In the genomic region with DNA sequence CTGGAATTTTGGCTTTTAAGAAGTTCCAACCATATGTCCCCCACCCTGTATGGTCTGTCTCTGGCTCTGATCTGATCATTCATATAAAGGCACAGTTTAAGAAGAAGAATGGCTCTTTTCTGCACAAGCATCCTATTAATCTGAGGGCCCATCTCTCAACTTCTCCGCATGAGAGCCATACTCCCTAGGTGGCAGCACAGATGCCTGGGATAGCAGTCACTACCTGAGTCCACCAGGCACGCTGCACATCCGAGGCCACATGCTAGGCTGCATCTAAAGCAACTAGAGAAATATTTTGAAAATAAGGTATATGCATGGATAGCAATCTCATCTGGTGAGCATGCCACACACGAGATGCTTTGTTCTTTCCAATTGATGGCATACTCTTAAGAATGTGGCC, we compare ENCODE assay signal across 15 cellular contexts.
DNase-seq lines count a peak whose midpoint lies in the region; ATAC-seq and TF ChIP-seq lines count a peak whose summit lies in the region.
"Had no signal": no experiment of that assay in that cellular context is flagged by ENCODE, and none has a peak within 500 bp of the region (broad histone marks: within the 10 kb centered on the region; RNA-seq: fewer than 3 reads in every experiment).

No MANE protein-coding gene starts in this region.

- ATAC-seq in GM18868 (IDR thresholded peaks at IDR 0.05; ENCODE audit: unreplicated experiment) (peak; percentile 71), foreskin keratinocyte (no peak), GM19452 (IDR thresholded peaks at IDR 0.05; ENCODE audit: unreplicated experiment) (no peak)
- ATAC-seq: effector memory CD8-positive, alpha-beta T cell; heart left ventricle; lower lobe of right lung had no signal

- peak; percentile 41 for TF ChIP-seq CTCF in foreskin keratinocyte (conservative IDR thresholded peaks at IDR 0.05)

- H3K27me3 ChIP-seq in foreskin keratinocyte = no peaks in the 10 kb centered on the region
- H3K27me3 ChIP-seq: heart left ventricle, tibial artery had no signal

- DNase-seq in Daoy (ENCODE audit: low read depth) = peak; percentile 2
- DNase-seq in RKO (ENCODE audit: low spot score) = peak; percentile 5
- no peak for DNase-seq in foreskin keratinocyte
- DNase-seq in activated CD8-positive, alpha-beta memory T cell treated with anti-CD3 and anti-CD28 coated beads, Interleukin-2, amount 50 U/mL, for 4 hours = no peak
- no peak for DNase-seq in stimulated activated CD4-positive, alpha-beta T cell treated with anti-CD3 and anti-CD28 coated beads, Interleukin-4, amount 100 ng/mL, for 1 hour
- DNase-seq: activated B cell treated with CpG ODN at 0.5 μM for 24 hours; Calu3; effector memory CD8-positive, alpha-beta T cell; heart left ventricle; Karpas-422; lower lobe of right lung; SHP77 treated with DMSO at 0.1 percent for 48 hours; tibial artery had no signal

- peaks cover 6% of the 10 kb centered on the region for H3K4me1 ChIP-seq in foreskin keratinocyte
- H3K4me1 ChIP-seq: lower lobe of right lung, tibial artery had no signal

- H3K27ac ChIP-seq in foreskin keratinocyte = no peak overlapping the region
- H3K27ac ChIP-seq: heart left ventricle, lower lobe of right lung, tibial artery had no signal

Comparison
In these comparisons a context has a peak if more than half of its experiments do, and no peak if none do; other contexts are left out.
1. DNase-seq: peak in Daoy (single experiment) and RKO (single experiment); none in foreskin keratinocyte (0 of 2), activated CD8-positive, alpha-beta memory T cell treated with anti-CD3 and anti-CD28 coated beads, Interleukin-2, amount 50 U/mL, for 4 hours (single experiment) and stimulated activated CD4-positive, alpha-beta T cell treated with anti-CD3 and anti-CD28 coated beads, Interleukin-4, amount 100 ng/mL, for 1 hour (single experiment).